Comparison of ENCODE assay signal across 31 cellular contexts in genomic region chr7:115850774-115851173, GRCh38.
"Had no signal": no experiment of that assay in that cellular context is flagged by ENCODE, and none has a peak within 500 bp of the region (broad histone marks: within the 10 kb centered on the region; RNA-seq: fewer than 3 reads in every experiment).

No MANE protein-coding gene starts in this region.

- H3K36me3 ChIP-seq: neural progenitor cell, ovary, spleen, suprapubic skin, thoracic aorta, thyroid gland, tibial nerve, upper lobe of left lung, vagina had no signal

- H3K4me1 ChIP-seq: parathyroid adenoma, psoas muscle, spleen, suprapubic skin, thyroid gland, tibial nerve, upper lobe of left lung, vagina had no signal

- H3K9me3 Mint-ChIP-seq: natural killer cell; nephron; neural progenitor cell; stimulated activated memory B cell treated with anti-CD40 and anti-IgM and Interleukin-4, amounts not matched to agents 10 μg/mL and 1 μg/mL and 100 μg/mL, for 72 hours; stimulated activated naive CD8-positive, alpha-beta T cell treated with anti-CD3 and anti-CD28 coated beads, Interleukin-15, amount 100 ng/mL, for 72 hours had no signal

- H3K27ac ChIP-seq: neural progenitor cell, ovary, parathyroid adenoma, psoas muscle, skin epidermis, spleen, suprapubic skin, thoracic aorta, thyroid gland, tibial nerve, upper lobe of left lung, vagina had no signal

- H3K27me3 Mint-ChIP-seq: stimulated activated memory B cell treated with anti-CD40 and anti-IgM and Interleukin-4, amounts not matched to agents 10 μg/mL and 1 μg/mL and 100 μg/mL, for 72 hours; stimulated activated naive CD8-positive, alpha-beta T cell treated with anti-CD3 and anti-CD28 coated beads, Interleukin-15, amount 100 ng/mL, for 72 hours had no signal

- H3K27ac Mint-ChIP-seq: natural killer cell; nephron; neural progenitor cell; progenitor cell of endocrine pancreas; stimulated activated memory B cell treated with anti-CD40 and anti-IgM and Interleukin-4, amounts not matched to agents 10 μg/mL and 1 μg/mL and 100 μg/mL, for 72 hours; stimulated activated naive CD8-positive, alpha-beta T cell treated with anti-CD3 and anti-CD28 coated beads, Interleukin-15, amount 100 ng/mL, for 72 hours had no signal

- H3K9me3 ChIP-seq: ovary, psoas muscle, spleen, suprapubic skin, thoracic aorta, thyroid gland, tibial nerve, upper lobe of left lung, vagina had no signal

- H2AFZ ChIP-seq: neural progenitor cell, parathyroid adenoma had no signal

- H3K36me3 Mint-ChIP-seq: natural killer cell; neural progenitor cell; stimulated activated memory B cell treated with anti-CD40 and anti-IgM and Interleukin-4, amounts not matched to agents 10 μg/mL and 1 μg/mL and 100 μg/mL, for 72 hours had no signal

- DNase-seq: natural killer cell; occipital lobe; ovary; posterior cingulate gyrus; psoas muscle; right cardiac atrium; spleen; stimulated activated CD4-positive, alpha-beta T cell treated with anti-CD3 and anti-CD28 coated beads, Interleukin-12 subunit alpha, Interleukin-12 subunit beta, amount 100 ng/mL, for 4 hours; stimulated activated CD4-positive, alpha-beta T cell treated with anti-CD3 and anti-CD28 coated beads, Interleukin-1b, Interleukin-23, amount 100 ng/mL, for 48 hours; stimulated activated CD4-positive, alpha-beta T cell treated with anti-CD3 and anti-CD28 coated beads, Interleukin-4, amount 100 ng/mL, for 1 hour; stimulated activated CD4-positive, alpha-beta T cell treated with anti-CD3 and anti-CD28 coated beads, Interleukin-4, amount 100 ng/mL, for 4 hours; stimulated activated CD8-positive, alpha-beta memory T cell treated with anti-CD3 and anti-CD28 coated beads, Interleukin-4, amount 100 ng/mL, for 48 hours; stimulated activated naive CD4-positive, alpha-beta T cell; stimulated activated naive CD8-positive, alpha-beta T cell treated with anti-CD3 and anti-CD28 coated beads, Interleukin-15, amount 100 ng/mL, for 72 hours; stimulated activated naive CD8-positive, alpha-beta T cell treated with anti-CD3 and anti-CD28 coated beads, Interleukin-15, Interleukin-2, amounts not matched to agents 100 U/mL and 50 U/mL, for 24 hours; substantia nigra; thyroid gland; upper lobe of left lung had no signal

- ATAC-seq: natural killer cell; psoas muscle; right cardiac atrium; sciatic nerve; stimulated activated memory B cell treated with anti-CD40 and anti-IgM and Interleukin-4, amounts not matched to agents 10 μg/mL and 1 μg/mL and 100 μg/mL, for 72 hours; stimulated activated naive CD8-positive, alpha-beta T cell treated with anti-CD3 and anti-CD28 coated beads, Interleukin-15, amount 100 ng/mL, for 72 hours; stimulated activated naive CD8-positive, alpha-beta T cell treated with anti-CD3 and anti-CD28 coated beads, Interleukin-15, Interleukin-2, amounts not matched to agents 100 U/mL and 50 U/mL, for 24 hours had no signal

- H3K27me3 ChIP-seq: neural progenitor cell, ovary, suprapubic skin, thyroid gland, tibial nerve, upper lobe of left lung, vagina had no signal

- H3K9ac ChIP-seq: neural progenitor cell, parathyroid adenoma had no signal

- H3K4me3 Mint-ChIP-seq: natural killer cell; nephron; neural progenitor cell; stimulated activated memory B cell treated with anti-CD40 and anti-IgM and Interleukin-4, amounts not matched to agents 10 μg/mL and 1 μg/mL and 100 μg/mL, for 72 hours; stimulated activated naive CD8-positive, alpha-beta T cell treated with anti-CD3 and anti-CD28 coated beads, Interleukin-15, amount 100 ng/mL, for 72 hours had no signal

- H3K4me3 ChIP-seq: neural progenitor cell, ovary, psoas muscle, skin epidermis, smooth muscle cell, spleen, suprapubic skin, thoracic aorta, thyroid gland, tibial nerve, upper lobe of left lung, vagina had no signal

- H3K79me2 ChIP-seq: parathyroid adenoma had no signal

- H3K4me1 Mint-ChIP-seq: natural killer cell; nephron; neural progenitor cell; stimulated activated memory B cell treated with anti-CD40 and anti-IgM and Interleukin-4, amounts not matched to agents 10 μg/mL and 1 μg/mL and 100 μg/mL, for 72 hours; stimulated activated naive CD8-positive, alpha-beta T cell treated with anti-CD3 and anti-CD28 coated beads, Interleukin-15, amount 100 ng/mL, for 72 hours had no signal

- H3K4me2 ChIP-seq: neural progenitor cell, smooth muscle cell had no signal

- FAIRE-seq: urothelium cell line had no signal
